Comparison of ENCODE assay signal across 1 cellular context in the genomic region with DNA sequence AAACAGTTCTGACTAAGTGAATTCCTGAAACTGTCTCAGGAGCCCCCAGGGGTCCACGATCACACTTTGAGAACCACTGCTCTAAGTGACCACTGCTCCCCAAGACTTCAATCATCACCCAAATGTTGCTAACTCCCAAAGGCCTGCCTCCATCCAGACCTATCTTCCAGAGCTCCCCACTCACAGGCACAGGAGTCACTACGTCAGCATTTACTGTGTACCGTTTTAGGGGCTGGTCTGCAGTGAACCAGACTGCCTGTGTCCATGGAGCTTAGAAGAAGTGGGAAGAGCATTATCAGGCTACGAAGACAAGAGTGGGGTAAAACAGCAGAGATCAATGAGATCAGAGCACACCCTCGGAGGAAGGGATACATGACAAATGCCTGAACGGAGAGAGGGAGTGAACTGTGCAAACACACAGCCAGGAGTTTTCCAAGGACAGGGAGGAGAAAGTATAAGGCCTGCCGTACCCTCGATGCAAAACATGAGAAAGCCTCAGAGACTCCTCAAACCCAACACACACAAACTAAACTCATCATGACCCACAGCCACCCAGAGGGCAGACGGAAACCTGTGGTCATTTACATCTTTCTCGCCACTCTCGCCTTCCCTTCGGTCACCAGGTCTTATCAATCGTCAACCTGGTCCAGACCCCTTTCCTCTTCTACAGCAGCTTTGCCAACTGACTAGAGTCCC.
TF ChIP-seq lines count a peak whose summit lies in the region.

No MANE protein-coding gene starts in this region.

TF ChIP-seq in HEK293, 187 proteins besides CTCF, POLR2A, EP300 and RAD21:
- TF ChIP-seq EGR2 (tag by site-specific recombination; IDR thresholded peaks at IDR 0.05; ENCODE audit: low read depth): 0 out of 2 replicates have a peak, but pooled peaks have one; percentile 22
- TF ChIP-seq ZNF600 (tag by site-specific recombination; IDR thresholded peaks at IDR 0.05): peak; percentile 48
- no peak for TF ChIP-seq ZNF529 (tag by site-specific recombination; IDR thresholded peaks at IDR 0.05; ENCODE audit: insufficient replicate concordance)
- TF ChIP-seq ZBTB20 (tag by site-specific recombination; IDR thresholded peaks at IDR 0.05): no peak
- no peak for TF ChIP-seq ZNF223 (tag by site-specific recombination; IDR thresholded peaks at IDR 0.05)
- no peak for TF ChIP-seq ZNF292 (tag by site-specific recombination; IDR thresholded peaks at IDR 0.05; ENCODE audit: borderline replicate concordance, low read depth)
